Comparison of ENCODE assay signal across 19 cellular contexts in the genomic region with DNA sequence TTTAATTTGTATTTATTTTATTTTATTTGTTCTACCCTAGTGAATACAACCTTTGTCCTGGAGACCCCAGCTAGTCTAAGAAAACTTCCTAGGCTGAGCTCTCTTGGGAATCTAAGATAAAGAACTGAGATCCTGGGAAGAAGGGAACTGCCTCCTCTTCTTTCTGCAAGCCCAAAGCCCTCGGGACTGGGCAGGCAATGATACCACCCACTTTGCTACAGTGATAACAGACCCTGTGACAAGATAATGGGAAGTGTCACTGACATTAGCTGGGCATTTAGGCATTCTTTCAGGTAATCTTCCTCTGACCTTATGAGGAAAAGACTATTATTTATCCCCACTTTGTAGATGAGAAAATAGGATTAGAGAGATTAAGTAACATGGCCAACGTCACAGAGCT. TPM values are rescaled to one million over a fixed set of nuclear protein-coding genes. Genes with fewer than 3 reads are reported as not detected.
DNase-seq lines count a peak whose midpoint lies in the region; ATAC-seq and TF ChIP-seq lines count a peak whose summit lies in the region.
"Had no signal": no experiment of that assay in that cellular context is flagged by ENCODE, and none has a peak within 500 bp of the region (broad histone marks: within the 10 kb centered on the region; RNA-seq: fewer than 3 reads in every experiment).

No MANE protein-coding gene starts in this region.

- H3K4me3 Mint-ChIP-seq in nephron, result no peak overlapping the region
- no peak overlapping the region for H3K4me3 Mint-ChIP-seq in effector memory CD8-positive, alpha-beta T cell
- H3K4me3 Mint-ChIP-seq: CD4-positive, alpha-beta T cell; CD8-positive, alpha-beta memory T cell had no signal

- ATAC-seq in sciatic nerve (no peak), omental fat pad (ENCODE audit: low FRiP score) (no peak)
- no peak for ATAC-seq in effector memory CD8-positive, alpha-beta T cell (replicated peaks)

- H3K36me3 Mint-ChIP-seq in nephron (ENCODE audit: low read depth), result peaks cover 48% of the 10 kb centered on the region
- H3K36me3 Mint-ChIP-seq in effector memory CD8-positive, alpha-beta T cell (ENCODE audit: insufficient read depth), result no peaks in the 10 kb centered on the region
- H3K36me3 Mint-ChIP-seq: CD14-positive monocyte; CD8-positive, alpha-beta memory T cell had no signal

- H3K27me3 Mint-ChIP-seq in nephron (ENCODE audit: low read depth), result no peaks in the 10 kb centered on the region
- H3K27me3 Mint-ChIP-seq in effector memory CD8-positive, alpha-beta T cell, result peaks cover 0 to 5% of the 10 kb centered on the region in 2 donors
- H3K27me3 Mint-ChIP-seq: CD4-positive, alpha-beta T cell had no signal

- no peaks in the 10 kb centered on the region for H3K9me3 Mint-ChIP-seq in nephron
- no peaks in the 10 kb centered on the region for H3K9me3 Mint-ChIP-seq in effector memory CD8-positive, alpha-beta T cell
- H3K9me3 Mint-ChIP-seq: CD14-positive monocyte; CD4-positive, alpha-beta T cell; CD8-positive, alpha-beta memory T cell had no signal

- H3K4me1 Mint-ChIP-seq in nephron, result no peaks in the 10 kb centered on the region
- H3K4me1 Mint-ChIP-seq in effector memory CD8-positive, alpha-beta T cell (ENCODE audit: low read depth in 2 of 2), result no peaks in the 10 kb centered on the region
- H3K4me1 Mint-ChIP-seq: CD14-positive monocyte; CD8-positive, alpha-beta memory T cell had no signal

- peak overlapping the region; percentile 17 to 59 (median 45) for H3K27ac Mint-ChIP-seq in nephron
- no peak overlapping the region for H3K27ac Mint-ChIP-seq in effector memory CD8-positive, alpha-beta T cell
- H3K27ac Mint-ChIP-seq: CD4-positive, alpha-beta T cell had no signal

- H3K27ac ChIP-seq in dorsolateral prefrontal cortex, result peak overlapping the region in 41 of 59 donors; percentile 0 to 98 (median 61)
- H3K27ac ChIP-seq: BLaER1 treated with 17β-estradiol and CSF1 and Interleukin-3, amounts not matched to agents 10 nM and 100 nM; GM23248 had no signal

- TF ChIP-seq CTCF in dorsolateral prefrontal cortex (IDR thresholded peaks at IDR 0.05 in 54 of 56, conservative IDR thresholded peaks at IDR 0.05 in 2 of 56; ENCODE audit: low read depth in 1 of 56, partially characterized antibody in 56 of 56), result no peak
- TF ChIP-seq CTCF in nephron (IDR thresholded peaks at IDR 0.05; ENCODE audit: unreplicated experiment in 3 of 3), result no peak
- no peak for TF ChIP-seq CTCF in omental fat pad (IDR thresholded peaks at IDR 0.05)

- intact Hi-C loops in dorsolateral prefrontal cortex (cut with DNase I), result loop anchor here in 1 of 2 donors (10.0 kb wide), 1 partner anchor 339 kb away; a partner anchor contains a TSS
- intact Hi-C loops in sciatic nerve (cut with DNase I), result no loop called here

- H3K4me3 ChIP-seq in dorsolateral prefrontal cortex, result no peak overlapping the region
- H3K4me3 ChIP-seq: BLaER1 treated with 17β-estradiol and CSF1 and Interleukin-3, amounts not matched to agents 10 nM and 100 nM; GM23248 had no signal

- DNase-seq in NCI-H82 (lab: John Stamatoyannopoulos, UW) (peak; percentile 72), dorsolateral prefrontal cortex (no peak), sciatic nerve (ENCODE audit: low spot score) (no peak), omental fat pad (ENCODE audit: low spot score) (no peak), NCI-H1048 (lab: John Stamatoyannopoulos, UW) (no peak)
- no peak for DNase-seq in effector memory CD8-positive, alpha-beta T cell
- DNase-seq: ACHN; AML-193; BE2C; CD4-positive, alpha-beta T cell; CD8-positive, alpha-beta memory T cell; DMS53; DND-41; GM23248; H7; HCEC 1CT had no signal

- H3K27me3 ChIP-seq in dorsolateral prefrontal cortex, result no peaks in the 10 kb centered on the region
- H3K27me3 ChIP-seq: BE2C; BLaER1 treated with 17β-estradiol and CSF1 and Interleukin-3, amounts not matched to agents 10 nM and 100 nM had no signal

RNA-seq across cellular contexts. Expression of a gene that starts 15.1 kb away (rescaled TPM):
- 100 to 1,000 TPM; 151 to 285 (median 212) TPM for total RNA-seq in dorsolateral prefrontal cortex
- 36.9 TPM for total RNA-seq in sciatic nerve
- total RNA-seq in omental fat pad, result 10 to 100 TPM; 13.4 to 59.9 (median 40.6) TPM

RNA-seq across cellular contexts. Expression of a gene that starts 30.1 kb away (rescaled TPM):
- total RNA-seq in dorsolateral prefrontal cortex (10 to 100 TPM; 24.8 to 60.8 (median 39.0) TPM), sciatic nerve (30.0 TPM), omental fat pad (10 to 100 TPM; 16.4 to 29.1 (median 20.3) TPM)

Comparison
In these comparisons a context has a peak if more than half of its experiments do, and no peak if none do; other contexts are left out.
1. H3K27ac Mint-ChIP-seq: peak in nephron (3 of 3); none in effector memory CD8-positive, alpha-beta T cell (0 of 2).